1 cellular context compared by ENCODE assay signal in genomic region chrX:125205084-125205917, GRCh38.
A peak's percentile ranks its signal among the peaks of the same experiment; 100 is the strongest.
TF ChIP-seq lines count a peak whose summit lies in the region.

No MANE protein-coding gene starts in this region.

TF ChIP-seq in WTC11, 78 proteins besides CTCF, POLR2A, EP300 and RAD21 (continued from another document):
- TF ChIP-seq SP1 (CRISPR knock-in tag; conservative IDR thresholded peaks at IDR 0.05) (0 out of 2 replicates have a peak, but pooled peaks have one; percentile 14), EMX1 (CRISPR knock-in tag; IDR thresholded peaks at IDR 0.05) (no peak), USF1 (CRISPR knock-in tag; IDR thresholded peaks at IDR 0.05) (no peak), ZNF263 (CRISPR knock-in tag; IDR thresholded peaks at IDR 0.05; ENCODE audit: low read depth) (peak; percentile 97)
